Comparison of ENCODE assay signal across 15 cellular contexts in genomic region chr20:5829241-5829809, GRCh38.
DNase-seq lines count a peak whose midpoint lies in the region; ATAC-seq and TF ChIP-seq lines count a peak whose summit lies in the region.
"Had no signal": no experiment of that assay in that cellular context is flagged by ENCODE, and none has a peak within 500 bp of the region (broad histone marks: within the 10 kb centered on the region; RNA-seq: fewer than 3 reads in every experiment).

No MANE protein-coding gene starts in this region.

- no peaks in the 10 kb centered on the region for H3K9me3 ChIP-seq in SK-N-SH
- H3K9me3 ChIP-seq: BLaER1 had no signal

- no peak for ATAC-seq in HG02642 (IDR thresholded peaks at IDR 0.05; ENCODE audit: poor library complexity, unreplicated experiment)
- ATAC-seq: GM23338 had no signal

- H3K27me3 ChIP-seq in SK-N-SH (ENCODE audit: insufficient read depth) = no peaks in the 10 kb centered on the region
- H3K27me3 ChIP-seq: BLaER1 had no signal

- POLR2A ChIA-PET in SK-N-SH (lab: Yijun Ruan, JAX) = no interaction called here

- no peaks in the 10 kb centered on the region for H3K79me2 ChIP-seq in SK-N-SH (ENCODE audit: insufficient read depth)

- peak overlapping the region in 1 of 2 experiments; percentile 95; a peak in 1 of 4 replicates for H3K27ac ChIP-seq in SK-N-SH (ENCODE audit: low read depth in 2 of 2, low read length in 1 of 2)
- H3K27ac ChIP-seq: 22Rv1, BLaER1 had no signal

- no peak for TF ChIP-seq CTCF in SK-N-SH (IDR thresholded peaks at IDR 0.05)

- TF ChIP-seq EP300 in SK-N-SH (IDR thresholded peaks at IDR 0.05; ENCODE audit: borderline replicate concordance in 1 of 2, low read depth in 1 of 2, low read length in 1 of 2) = peak in 1 of 2 experiments; percentile 78; a peak in 1 of 4 replicates

- H3K36me3 ChIP-seq in SK-N-SH (replicated peaks in 1 of 2; ENCODE audit: control insufficient read depth in 1 of 2, insufficient read depth in 2 of 2, low read length in 1 of 2) = no peaks in the 10 kb centered on the region

- CTCF ChIA-PET in SK-N-SH (lab: Yijun Ruan, JAX) = no interaction called here

- no peak overlapping the region for H3K4me2 ChIP-seq in SK-N-SH
- H3K4me2 ChIP-seq: BLaER1, GM23338 had no signal

- H4K20me1 ChIP-seq in SK-N-SH (ENCODE audit: insufficient read depth) = no peaks in the 10 kb centered on the region
- H4K20me1 ChIP-seq: BLaER1 had no signal

- DNase-seq in DMS 273 (lab: John Stamatoyannopoulos, UW; ENCODE audit: unreplicated experiment) = peak; percentile 64
- no peak for DNase-seq in DMS 273 treated with DMSO at 0.1 percent for 48 hours (lab: John Stamatoyannopoulos, UW)
- DNase-seq in NCI-H524 treated with DMSO at 0.1 percent for 48 hours (lab: John Stamatoyannopoulos, UW) = peak; percentile 99
- peak; percentile 44 for DNase-seq in SK-N-SH
- DNase-seq in GM19238 (ENCODE audit: insufficient read length, low spot score) = no peak
- DNase-seq in NCI-H1436 treated with DMSO at 0.1 percent for 48 hours (lab: John Stamatoyannopoulos, UW) = no peak
- DNase-seq: AML-193, DND-41, GDM1, H7, KG1 had no signal

- 29% methylated on average over 3 of the region's 3 CpGs for WGBS in SK-N-SH (ENCODE audit: low lambda C conversion rate)

- H2AFZ ChIP-seq in SK-N-SH (ENCODE audit: low read depth) = no peak overlapping the region
- H2AFZ ChIP-seq: GM23338 had no signal

- no peak; the same call in 1 of the 2 replicates for TF ChIP-seq RAD21 in SK-N-SH (IDR thresholded peaks at IDR 0.05; ENCODE audit: low read length)

- H3F3A ChIP-seq in SK-N-SH (replicated peaks; ENCODE audit: insufficient read depth) = no peaks in the 10 kb centered on the region

- no peak overlapping the region for H3K4me3 ChIP-seq in SK-N-SH (ENCODE audit: low read depth in 2 of 2, low read length in 1 of 2)
- H3K4me3 ChIP-seq: BLaER1, GM23338 had no signal

- no peak overlapping the region for H3K9ac ChIP-seq in SK-N-SH
- H3K9ac ChIP-seq: BLaER1 had no signal

- no peaks in the 10 kb centered on the region for H3K9me2 ChIP-seq in SK-N-SH

- peaks cover 0 to 19% of the 10 kb centered on the region in 2 experiments; a peak in 2 of 4 replicates for H3K4me1 ChIP-seq in SK-N-SH (ENCODE audit: control insufficient read depth in 1 of 2, insufficient read depth in 2 of 2, low read depth in 1 of 2, low read length in 1 of 2)

TF ChIP-seq in SK-N-SH, 30 proteins besides CTCF, POLR2A, EP300 and RAD21:
- TF ChIP-seq FOXJ3 (CRISPR knock-in tag; IDR thresholded peaks at IDR 0.05) = no peak
- TF ChIP-seq YY1 (IDR thresholded peaks at IDR 0.05; ENCODE audit: low read depth) = no peak
- no peak for TF ChIP-seq RXRA (IDR thresholded peaks at IDR 0.05; ENCODE audit: borderline replicate concordance, low read depth)
- TF ChIP-seq CHD2 (IDR thresholded peaks at IDR 0.05; ENCODE audit: low read length, partially characterized antibody) = peak; percentile 38
- TF ChIP-seq ZBTB33 (IDR thresholded peaks at IDR 0.05; ENCODE audit: borderline replicate concordance, low read depth) = no peak
- peak; percentile 75 for TF ChIP-seq RCOR1 (IDR thresholded peaks at IDR 0.05; ENCODE audit: low read length)
- 0 out of 2 replicates have a peak, but pooled peaks have one; percentile 29 for TF ChIP-seq TEAD4 (IDR thresholded peaks at IDR 0.05; ENCODE audit: borderline replicate concordance, insufficient read depth)
- peak; percentile 82 for TF ChIP-seq GATA2 (CRISPR knock-in tag; IDR thresholded peaks at IDR 0.05)

Comparison
In these comparisons a context has a peak if more than half of its experiments do, and no peak if none do; other contexts are left out.
1. DNase-seq: peak in DMS 273 (single experiment), NCI-H524 treated with DMSO at 0.1 percent for 48 hours (single experiment) and SK-N-SH (single experiment); none in DMS 273 treated with DMSO at 0.1 percent for 48 hours (single experiment), GM19238 (single experiment) and NCI-H1436 treated with DMSO at 0.1 percent for 48 hours (single experiment).